8 cellular contexts compared by ENCODE assay signal in the genomic region with DNA sequence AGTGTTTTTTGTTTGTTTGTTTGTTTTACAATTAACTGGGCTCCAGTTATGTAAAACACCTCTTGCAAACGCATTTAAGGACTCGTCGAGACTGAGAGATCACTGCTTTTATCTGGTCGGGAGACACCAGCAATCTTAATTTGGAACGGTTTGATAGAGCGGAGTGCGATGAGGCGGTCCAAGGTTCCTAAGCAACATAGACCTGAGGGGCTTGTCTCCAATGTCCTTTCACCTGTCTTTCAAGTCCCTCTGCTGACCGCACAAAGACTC. TPM values are rescaled to one million over a fixed set of nuclear protein-coding genes. Genes with fewer than 3 reads are reported as not detected.
A peak's percentile ranks its signal among the peaks of the same experiment; 100 is the strongest.
DNase-seq lines count a peak whose midpoint lies in the region; TF ChIP-seq lines count a peak whose summit lies in the region.

No MANE protein-coding gene starts in this region.

- H3K4me2 ChIP-seq in SK-N-SH = peak overlapping the region; percentile 71

- no peaks in the 10 kb centered on the region for H3K27me3 ChIP-seq in SK-N-SH (ENCODE audit: insufficient read depth)

- H3K27ac ChIP-seq in SK-N-SH (ENCODE audit: low read depth in 2 of 2, low read length in 1 of 2) (peak overlapping the region; percentile 87 to 95), skin epidermis (peak overlapping the region; percentile 63 to 96 (median 91))

- CTCF ChIA-PET in SK-N-SH (lab: Yijun Ruan, JAX) = interaction anchor here (0.7 to 3.8 kb wide), 10 partner anchors 15 to 261 kb away, joined by 3 to 16 read pairs (median 4); a partner anchor contains a TSS

- POLR2A ChIA-PET in SK-N-SH (lab: Yijun Ruan, JAX) = interaction anchor here (0.7 to 1.0 kb wide), 7 partner anchors 9 to 416 kb away, joined by 3 to 4 read pairs (median 4); no protein-coding TSS in a partner anchor

- H3F3A ChIP-seq in SK-N-SH (replicated peaks; ENCODE audit: insufficient read depth) = peaks cover 15% of the 10 kb centered on the region

- peaks cover 61% of the 10 kb centered on the region for H3K79me2 ChIP-seq in SK-N-SH (ENCODE audit: insufficient read depth)

- TF ChIP-seq EP300 in SK-N-SH (IDR thresholded peaks at IDR 0.05; ENCODE audit: borderline replicate concordance in 1 of 2, low read depth in 1 of 2, low read length in 1 of 2) = no peak

- H3K4me3 ChIP-seq in SK-N-SH (ENCODE audit: low read depth in 2 of 2, low read length in 1 of 2) (peak overlapping the region; percentile 90 to 95), foreskin fibroblast (ENCODE audit: low read depth in 1 of 2, low read length in 2 of 2) (peak overlapping the region; percentile 71 to 85), skin epidermis (peak overlapping the region; percentile 78 to 99 (median 97))

- H3K4me1 ChIP-seq in SK-N-SH (ENCODE audit: control insufficient read depth in 1 of 2, insufficient read depth in 2 of 2, low read depth in 1 of 2, low read length in 1 of 2) = peaks cover 10 to 23% of the 10 kb centered on the region in 2 experiments; a peak in 3 of 4 replicates

- H2AFZ ChIP-seq in SK-N-SH (ENCODE audit: low read depth) = peak overlapping the region; percentile 80

- no peak for TF ChIP-seq CTCF in SK-N-SH (IDR thresholded peaks at IDR 0.05)
- no peak for TF ChIP-seq CTCF in foreskin fibroblast (IDR thresholded peaks at IDR 0.05; ENCODE audit: low read depth, low read length)

- no peak for TF ChIP-seq RAD21 in SK-N-SH (IDR thresholded peaks at IDR 0.05; ENCODE audit: low read length)

- DNase-seq in DMS153 (lab: John Stamatoyannopoulos, UW) (peak; percentile 32), DMS153 treated with DMSO at 0.1 percent for 48 hours (lab: John Stamatoyannopoulos, UW; ENCODE audit: unreplicated experiment) (no peak), SK-N-SH (no peak), foreskin fibroblast (no peak), SKM-1 (lab: John Stamatoyannopoulos, UW; ENCODE audit: unreplicated experiment) (no peak), mucosa of gallbladder (ENCODE audit: low spot score) (no peak), AG20443 (ENCODE audit: low spot score) (no peak)

- 1% methylated on average over 9 of the region's 9 CpGs for WGBS in SK-N-SH (ENCODE audit: low lambda C conversion rate)

- no peaks in the 10 kb centered on the region; the same call in 1 of the 2 replicates for H4K20me1 ChIP-seq in SK-N-SH (ENCODE audit: insufficient read depth)

- H3K9me3 ChIP-seq in SK-N-SH = no peaks in the 10 kb centered on the region

- H3K9ac ChIP-seq in SK-N-SH = peak overlapping the region; percentile 79

- no peaks in the 10 kb centered on the region for H3K36me3 ChIP-seq in SK-N-SH (replicated peaks in 1 of 2; ENCODE audit: control insufficient read depth in 1 of 2, insufficient read depth in 2 of 2, low read length in 1 of 2)

- no peaks in the 10 kb centered on the region for H3K9me2 ChIP-seq in SK-N-SH

TF ChIP-seq in SK-N-SH, 30 proteins besides CTCF, POLR2A, EP300 and RAD21 (continues in another document):
- TF ChIP-seq NFIC (IDR thresholded peaks at IDR 0.05; ENCODE audit: borderline replicate concordance) (no peak), POLR2AphosphoS5 (IDR thresholded peaks at IDR 0.05; ENCODE audit: low read depth, low read length) (no peak), MXI1 (IDR thresholded peaks at IDR 0.05; ENCODE audit: low read depth, low read length) (no peak), FOXM1 (IDR thresholded peaks at IDR 0.05; ENCODE audit: low read depth) (no peak), RCOR1 (IDR thresholded peaks at IDR 0.05; ENCODE audit: low read length) (no peak), YY1 (IDR thresholded peaks at IDR 0.05; ENCODE audit: low read depth) (no peak), SMC3 (IDR thresholded peaks at IDR 0.05; ENCODE audit: low read depth, low read length) (no peak), SIN3A (IDR thresholded peaks at IDR 0.05; ENCODE audit: borderline replicate concordance, low read depth, low read length) (no peak), JUND (IDR thresholded peaks at IDR 0.05) (no peak), NRF1 (IDR thresholded peaks at IDR 0.05; ENCODE audit: low read depth, low read length) (no peak), FOXJ3 (CRISPR knock-in tag; IDR thresholded peaks at IDR 0.05) (no peak)
- TF ChIP-seq, protein P1, sequence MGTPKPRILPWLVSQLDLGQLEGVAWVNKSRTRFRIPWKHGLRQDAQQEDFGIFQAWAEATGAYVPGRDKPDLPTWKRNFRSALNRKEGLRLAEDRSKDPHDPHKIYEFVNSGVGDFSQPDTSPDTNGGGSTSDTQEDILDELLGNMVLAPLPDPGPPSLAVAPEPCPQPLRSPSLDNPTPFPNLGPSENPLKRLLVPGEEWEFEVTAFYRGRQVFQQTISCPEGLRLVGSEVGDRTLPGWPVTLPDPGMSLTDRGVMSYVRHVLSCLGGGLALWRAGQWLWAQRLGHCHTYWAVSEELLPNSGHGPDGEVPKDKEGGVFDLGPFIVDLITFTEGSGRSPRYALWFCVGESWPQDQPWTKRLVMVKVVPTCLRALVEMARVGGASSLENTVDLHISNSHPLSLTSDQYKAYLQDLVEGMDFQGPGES (IDR thresholded peaks at IDR 0.05; ENCODE audit: low read depth, low read length) = no peak
- TF ChIP-seq, protein P2, sequence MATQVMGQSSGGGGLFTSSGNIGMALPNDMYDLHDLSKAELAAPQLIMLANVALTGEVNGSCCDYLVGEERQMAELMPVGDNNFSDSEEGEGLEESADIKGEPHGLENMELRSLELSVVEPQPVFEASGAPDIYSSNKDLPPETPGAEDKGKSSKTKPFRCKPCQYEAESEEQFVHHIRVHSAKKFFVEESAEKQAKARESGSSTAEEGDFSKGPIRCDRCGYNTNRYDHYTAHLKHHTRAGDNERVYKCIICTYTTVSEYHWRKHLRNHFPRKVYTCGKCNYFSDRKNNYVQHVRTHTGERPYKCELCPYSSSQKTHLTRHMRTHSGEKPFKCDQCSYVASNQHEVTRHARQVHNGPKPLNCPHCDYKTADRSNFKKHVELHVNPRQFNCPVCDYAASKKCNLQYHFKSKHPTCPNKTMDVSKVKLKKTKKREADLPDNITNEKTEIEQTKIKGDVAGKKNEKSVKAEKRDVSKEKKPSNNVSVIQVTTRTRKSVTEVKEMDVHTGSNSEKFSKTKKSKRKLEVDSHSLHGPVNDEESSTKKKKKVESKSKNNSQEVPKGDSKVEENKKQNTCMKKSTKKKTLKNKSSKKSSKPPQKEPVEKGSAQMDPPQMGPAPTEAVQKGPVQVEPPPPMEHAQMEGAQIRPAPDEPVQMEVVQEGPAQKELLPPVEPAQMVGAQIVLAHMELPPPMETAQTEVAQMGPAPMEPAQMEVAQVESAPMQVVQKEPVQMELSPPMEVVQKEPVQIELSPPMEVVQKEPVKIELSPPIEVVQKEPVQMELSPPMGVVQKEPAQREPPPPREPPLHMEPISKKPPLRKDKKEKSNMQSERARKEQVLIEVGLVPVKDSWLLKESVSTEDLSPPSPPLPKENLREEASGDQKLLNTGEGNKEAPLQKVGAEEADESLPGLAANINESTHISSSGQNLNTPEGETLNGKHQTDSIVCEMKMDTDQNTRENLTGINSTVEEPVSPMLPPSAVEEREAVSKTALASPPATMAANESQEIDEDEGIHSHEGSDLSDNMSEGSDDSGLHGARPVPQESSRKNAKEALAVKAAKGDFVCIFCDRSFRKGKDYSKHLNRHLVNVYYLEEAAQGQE (IDR thresholded peaks at IDR 0.05; ENCODE audit: low read depth, low read length) = no peak
- TF ChIP-seq, protein P3, sequence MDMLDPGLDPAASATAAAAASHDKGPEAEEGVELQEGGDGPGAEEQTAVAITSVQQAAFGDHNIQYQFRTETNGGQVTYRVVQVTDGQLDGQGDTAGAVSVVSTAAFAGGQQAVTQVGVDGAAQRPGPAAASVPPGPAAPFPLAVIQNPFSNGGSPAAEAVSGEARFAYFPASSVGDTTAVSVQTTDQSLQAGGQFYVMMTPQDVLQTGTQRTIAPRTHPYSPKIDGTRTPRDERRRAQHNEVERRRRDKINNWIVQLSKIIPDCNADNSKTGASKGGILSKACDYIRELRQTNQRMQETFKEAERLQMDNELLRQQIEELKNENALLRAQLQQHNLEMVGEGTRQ (IDR thresholded peaks at IDR 0.05; ENCODE audit: borderline replicate concordance, low read depth, low read length) = no peak
- TF ChIP-seq, protein P4, sequence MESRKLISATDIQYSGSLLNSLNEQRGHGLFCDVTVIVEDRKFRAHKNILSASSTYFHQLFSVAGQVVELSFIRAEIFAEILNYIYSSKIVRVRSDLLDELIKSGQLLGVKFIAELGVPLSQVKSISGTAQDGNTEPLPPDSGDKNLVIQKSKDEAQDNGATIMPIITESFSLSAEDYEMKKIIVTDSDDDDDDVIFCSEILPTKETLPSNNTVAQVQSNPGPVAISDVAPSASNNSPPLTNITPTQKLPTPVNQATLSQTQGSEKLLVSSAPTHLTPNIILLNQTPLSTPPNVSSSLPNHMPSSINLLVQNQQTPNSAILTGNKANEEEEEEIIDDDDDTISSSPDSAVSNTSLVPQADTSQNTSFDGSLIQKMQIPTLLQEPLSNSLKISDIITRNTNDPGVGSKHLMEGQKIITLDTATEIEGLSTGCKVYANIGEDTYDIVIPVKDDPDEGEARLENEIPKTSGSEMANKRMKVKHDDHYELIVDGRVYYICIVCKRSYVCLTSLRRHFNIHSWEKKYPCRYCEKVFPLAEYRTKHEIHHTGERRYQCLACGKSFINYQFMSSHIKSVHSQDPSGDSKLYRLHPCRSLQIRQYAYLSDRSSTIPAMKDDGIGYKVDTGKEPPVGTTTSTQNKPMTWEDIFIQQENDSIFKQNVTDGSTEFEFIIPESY (IDR thresholded peaks at IDR 0.05; ENCODE audit: borderline replicate concordance, low read depth) = no peak
- TF ChIP-seq, protein P5, sequence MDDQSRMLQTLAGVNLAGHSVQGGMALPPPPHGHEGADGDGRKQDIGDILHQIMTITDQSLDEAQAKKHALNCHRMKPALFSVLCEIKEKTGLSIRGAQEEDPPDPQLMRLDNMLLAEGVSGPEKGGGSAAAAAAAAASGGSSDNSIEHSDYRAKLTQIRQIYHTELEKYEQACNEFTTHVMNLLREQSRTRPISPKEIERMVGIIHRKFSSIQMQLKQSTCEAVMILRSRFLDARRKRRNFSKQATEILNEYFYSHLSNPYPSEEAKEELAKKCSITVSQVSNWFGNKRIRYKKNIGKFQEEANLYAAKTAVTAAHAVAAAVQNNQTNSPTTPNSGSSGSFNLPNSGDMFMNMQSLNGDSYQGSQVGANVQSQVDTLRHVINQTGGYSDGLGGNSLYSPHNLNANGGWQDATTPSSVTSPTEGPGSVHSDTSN (IDR thresholded peaks at IDR 0.05) = no peak

RNA-seq across cellular contexts. Expression of a gene that starts 0.7 kb away (rescaled TPM):
- 4.4 and 6.2 TPM in 2 replicates for polyA plus RNA-seq in SK-N-SH (2012; rRNA removed)
- 6.4 and 6.6 TPM in 2 replicates for polyA plus RNA-seq in SK-N-SH (2012; cell fraction: cytosol; rRNA removed)
- 5.9 and 8.4 TPM in 2 replicates for polyA plus RNA-seq in SK-N-SH (2012; cell fraction: nucleus; rRNA removed)
- 30.9 TPM for total RNA-seq in mucosa of gallbladder

RNA-seq across cellular contexts. Expression of a gene that starts 1.4 kb away (rescaled TPM):
- 0.10 and 0.31 TPM in 2 replicates for polyA plus RNA-seq in SK-N-SH (2012; rRNA removed)
- 0.03 and 0.04 TPM in 2 replicates for polyA plus RNA-seq in SK-N-SH (2012; cell fraction: cytosol; rRNA removed)
- polyA plus RNA-seq in SK-N-SH (2012; cell fraction: nucleus; rRNA removed) = 0.69 and 1.8 TPM in 2 replicates
- 0.35 TPM for total RNA-seq in mucosa of gallbladder

RNA-seq across cellular contexts. Expression of a gene that starts 56.5 kb away (rescaled TPM):
- 0.18 TPM in 1 of 2 replicates, not detected in the other for polyA plus RNA-seq in SK-N-SH (2012; rRNA removed)
- polyA plus RNA-seq in SK-N-SH (2012; cell fraction: cytosol; rRNA removed) = 0.01 and 0.04 TPM in 2 replicates
- 0.12 TPM in 1 of 2 replicates, not detected in the other for polyA plus RNA-seq in SK-N-SH (2012; cell fraction: nucleus; rRNA removed)
- total RNA-seq in mucosa of gallbladder = 0.40 TPM
